8 cellular contexts compared by ENCODE assay signal in genomic region chr7:100632951-100633717, GRCh38. TPM values are rescaled to one million over a fixed set of nuclear protein-coding genes. Genes with fewer than 3 reads are reported as not detected.
DNase-seq lines count a peak whose midpoint lies in the region; ATAC-seq and TF ChIP-seq lines count a peak whose summit lies in the region.

No MANE protein-coding gene starts in this region.

- TF ChIP-seq CTCF in HFF-Myc (IDR thresholded peaks at IDR 0.05; ENCODE audit: low read depth, low read length, missing control alignments) (peak; percentile 24), PC-9 (conservative IDR thresholded peaks at IDR 0.05) (peak; percentile 68), right atrium auricular region (IDR thresholded peaks at IDR 0.05) (peak; percentile 19 to 36)

- H3K4me1 ChIP-seq in PC-9 (replicated peaks; ENCODE audit: insufficient read depth) (no peaks in the 10 kb centered on the region), right atrium auricular region (peaks cover 0 to 8% of the 10 kb centered on the region in 2 donors)

- H2AFZ ChIP-seq in PC-9, result peak overlapping the region; percentile 99

- H3K27me3 ChIP-seq in PC-9 (ENCODE audit: insufficient read depth, low read depth) (no peaks in the 10 kb centered on the region), right atrium auricular region (no peaks in the 10 kb centered on the region)

- no peak for ATAC-seq in GM21528 (IDR thresholded peaks at IDR 0.05; ENCODE audit: low FRiP score, unreplicated experiment)

- peaks cover 17% of the 10 kb centered on the region for H3F3A ChIP-seq in PC-9 (ENCODE audit: insufficient read depth, low read depth)

- H3K27ac ChIP-seq in PC-9 (no peak overlapping the region), right atrium auricular region (peak overlapping the region in 1 of 2 donors; percentile 4)

- no peaks in the 10 kb centered on the region for H3K36me3 ChIP-seq in PC-9 (ENCODE audit: low read depth)
- no peaks in the 10 kb centered on the region for H3K36me3 ChIP-seq in right atrium auricular region

- H4K20me1 ChIP-seq in PC-9 (ENCODE audit: insufficient read depth), result no peaks in the 10 kb centered on the region

- intact Hi-C loops in PC-9 (cut with micrococcal nuclease; ENCODE audit: unreplicated experiment), result no loop called here

- POLR2A ChIA-PET in PC-9 (lab: Charles Lee; ENCODE audit: unreplicated experiment), result interaction anchor here (0.6 to 1.2 kb wide), 7 partner anchors 21 to 495 kb away, joined by 3 to 22 read pairs (median 8); partner anchors contain the start of genes GNB2 and MOSPD3

- no peaks in the 10 kb centered on the region for H3K79me2 ChIP-seq in PC-9 (ENCODE audit: low read depth)

- DNase-seq in DMS53 treated with DMSO at 0.1 percent for 48 hours (lab: John Stamatoyannopoulos, UW; ENCODE audit: unreplicated experiment) (peak; percentile 38), HFF-Myc (ENCODE audit: extremely low read depth, low read depth) (no peak), PC-9 (peak in 1 of 2 experiments; percentile 73), right atrium auricular region (ENCODE audit: low spot score) (peak; percentile 61), skeletal muscle cell (ENCODE audit: low read depth) (no peak), amniotic stem cell (lab: John Stamatoyannopoulos, UW) (no peak)
- DNase-seq in activated gamma-delta T cell treated with anti-CD3 and anti-CD28 coated beads, Interleukin-2, amount 50 U/mL, for 16 hours (ENCODE audit: low read depth), result peak; percentile 36

- H3K9me3 ChIP-seq in PC-9 (ENCODE audit: insufficient read depth, low read depth), result no peaks in the 10 kb centered on the region
- no peaks in the 10 kb centered on the region for H3K9me3 ChIP-seq in right atrium auricular region

- peak overlapping the region; percentile 96 for H3K4me2 ChIP-seq in PC-9

- no TSS peak for BruUV-seq in PC-9 (replicated peaks; lab: Mats Ljungman, UMichigan)

- H3K4me3 ChIP-seq in HFF-Myc (replicated peaks; ENCODE audit: low read depth, low read length) (peak overlapping the region; percentile 48), PC-9 (peak overlapping the region; percentile 65), right atrium auricular region (peak overlapping the region; percentile 32 to 48), skeletal muscle cell (ENCODE audit: low read depth, low read length) (peak overlapping the region; percentile 50)

- CTCF ChIA-PET in PC-9 (lab: Charles Lee), result interaction anchor here (0.6 to 1.4 kb wide), 4 partner anchors 21 to 92 kb away, joined by 3 to 7 read pairs (median 4); partner anchors contain the start of gene MOSPD3

- H3K9me2 ChIP-seq in PC-9 (ENCODE audit: insufficient read depth), result no peaks in the 10 kb centered on the region

RNA-seq across cellular contexts. Expression of gene TFR2, which starts 8.2 kb away (rescaled TPM):
- 4.8 and 6.2 TPM in 2 replicates for total RNA-seq in PC-9 (2021)
- under 1 TPM in 1 of 2 donors, not detected in 1; 0.19 TPM for total RNA-seq in right atrium auricular region

RNA-seq across cellular contexts. Expression of gene MOSPD3, which starts 20.8 kb away (rescaled TPM):
- total RNA-seq in PC-9 (2021) (38.1 and 38.8 TPM in 2 replicates), right atrium auricular region (10 to 100 TPM; 11.8 to 13.5 TPM)

RNA-seq across cellular contexts. Expression of gene ACTL6B, which starts 23.1 kb away (rescaled TPM):
- total RNA-seq in PC-9 (2021), result not detected in 2 replicates
- total RNA-seq in right atrium auricular region, result not detected

RNA-seq across cellular contexts. Expression of gene PCOLCE, which starts 31.0 kb away (rescaled TPM):
- 25.1 and 35.2 TPM in 2 replicates for total RNA-seq in PC-9 (2021)
- total RNA-seq in right atrium auricular region, result 10 to 100 TPM; 25.4 to 39.0 TPM

RNA-seq across cellular contexts. Expression of gene GNB2, which starts 40.4 kb away (rescaled TPM):
- total RNA-seq in PC-9 (2021) (299 and 326 TPM in 2 replicates), right atrium auricular region (100 to 1,000 TPM in 1 of 2 donors, 10 to 100 TPM in 1; 96.2 to 169 TPM)

Comparison
In these comparisons a context has a peak if more than half of its experiments do, and no peak if none do; other contexts are left out.
1. DNase-seq: peak in DMS53 treated with DMSO at 0.1 percent for 48 hours (single experiment), activated gamma-delta T cell treated with anti-CD3 and anti-CD28 coated beads, Interleukin-2, amount 50 U/mL, for 16 hours (single experiment) and right atrium auricular region (single experiment); none in HFF-Myc (single experiment), skeletal muscle cell (single experiment) and amniotic stem cell (single experiment).
2. Peak in every context shown above with its lines, with median percentiles within 50 percentile points of each other: H3K4me3 ChIP-seq and CTCF ChIP-seq.